Comparison of ENCODE assay signal across 23 cellular contexts in genomic region chr6:35905841-35906498, GRCh38. TPM values are rescaled to one million over a fixed set of nuclear protein-coding genes. Genes with fewer than 3 reads are reported as not detected.
DNase-seq lines count a peak whose midpoint lies in the region; ATAC-seq, FAIRE-seq and TF ChIP-seq lines count a peak whose summit lies in the region.
"Had no signal": no experiment of that assay in that cellular context is flagged by ENCODE, and none has a peak within 500 bp of the region (broad histone marks: within the 10 kb centered on the region; RNA-seq: fewer than 3 reads in every experiment).

No MANE protein-coding gene starts in this region.

- no peak for TF ChIP-seq RAD21 in K562 (CRISPR knock-in tag; conservative IDR thresholded peaks at IDR 0.05 in 1 of 2, IDR thresholded peaks at IDR 0.05 in 1 of 2)

- TF ChIP-seq POLR2A in K562 (conservative IDR thresholded peaks at IDR 0.05): no peak

- H4K20me1 ChIP-seq in K562 (replicated peaks; ENCODE audit: control insufficient read depth, insufficient read depth, low read length): no peaks in the 10 kb centered on the region

- POLR2A ChIA-PET in K562 (lab: Yijun Ruan, JAX): interaction anchor here (0.6 to 1.6 kb wide), 6 partner anchors 11 to 928 kb away, joined by 3 to 9 read pairs (median 4); no protein-coding TSS in a partner anchor

- peaks cover 18% of the 10 kb centered on the region for H3K9me3 ChIP-seq in K562 (replicated peaks; ENCODE audit: control insufficient read depth, insufficient read depth, low read depth, low read length)
- H3K9me3 ChIP-seq in right atrium auricular region: peaks cover 0 to 3% of the 10 kb centered on the region in 2 donors

- H3K4me1 ChIP-seq in K562 (replicated peaks in 1 of 2; ENCODE audit: control insufficient read depth in 2 of 2, insufficient read depth in 2 of 2, low read length in 2 of 2): no peaks in the 10 kb centered on the region; a peak in 2 of 5 replicates
- H3K4me1 ChIP-seq in right atrium auricular region: no peaks in the 10 kb centered on the region
- H3K4me1 ChIP-seq: A549 had no signal

- H3K4me1 Mint-ChIP-seq in nephron progenitor cell: no peaks in the 10 kb centered on the region

- no peak for TF ChIP-seq CTCF in D721Med (IDR thresholded peaks at IDR 0.05; ENCODE audit: insufficient read depth, missing control alignments)
- no peak for TF ChIP-seq CTCF in K562 (IDR thresholded peaks at IDR 0.05 in 2 of 3, conservative IDR thresholded peaks at IDR 0.05 in 1 of 3; ENCODE audit: insufficient read depth in 2 of 3, low read depth in 1 of 3, low read length in 3 of 3)
- no peak for TF ChIP-seq CTCF in nephron progenitor cell (IDR thresholded peaks at IDR 0.05)
- TF ChIP-seq CTCF in right atrium auricular region (IDR thresholded peaks at IDR 0.05): no peak

- peaks cover 99% of the 10 kb centered on the region for H3K79me2 ChIP-seq in K562 (ENCODE audit: control insufficient read depth, insufficient read depth, low read length)

- peaks cover 79% of the 10 kb centered on the region for H3K36me3 Mint-ChIP-seq in nephron progenitor cell (ENCODE audit: low read depth)

- H3K27me3 Mint-ChIP-seq in nephron progenitor cell (ENCODE audit: low read depth, poor library complexity): peaks cover 3% of the 10 kb centered on the region

- H3K4me3 Mint-ChIP-seq in nephron progenitor cell: no peak overlapping the region

- H3K4me2 ChIP-seq in K562 (ENCODE audit: insufficient read depth, low read length): no peak overlapping the region
- H3K4me2 ChIP-seq: A549 had no signal

- peak; percentile 25 for ATAC-seq in K562
- no peak for ATAC-seq in GM21576 (IDR thresholded peaks at IDR 0.05; ENCODE audit: unreplicated experiment)
- ATAC-seq: A549, HCT116, Panc1 had no signal

- DNase-seq in D721Med (ENCODE audit: insufficient read length, low spot score): no peak
- DNase-seq in NCI-H82 (lab: John Stamatoyannopoulos, UW): peak; percentile 81
- no peak for DNase-seq in K562 (ENCODE audit: extremely low read depth in 1 of 4, low spot score in 3 of 4)
- no peak for DNase-seq in nephron progenitor cell
- DNase-seq in right atrium auricular region (ENCODE audit: low spot score): no peak
- no peak for DNase-seq in AG20443 (ENCODE audit: low spot score)
- DNase-seq in D341Med (ENCODE audit: low spot score): no peak
- DNase-seq: DMS79 treated with DMSO at 0.1 percent for 48 hours, GDM1, GM23248, KBM-7, NCI-H1092 treated with DMSO at 0.1 percent for 48 hours, NCI-H1694, NCI-H2107, NCI-H345, NCI-H774, SHP77 treated with DMSO at 0.1 percent for 48 hours had no signal

- H3K4me3 ChIP-seq in K562 (no peak overlapping the region), right atrium auricular region (no peak overlapping the region)
- H3K4me3 ChIP-seq: A549, GM23248 had no signal

- FAIRE-seq in D721Med (lab: Jason Lieb, UNC) (peak; percentile 82), K562 (lab: Jason Lieb, UNC) (no peak)
- FAIRE-seq: A549, GM19239 had no signal

- H3K27ac ChIP-seq in K562 (ENCODE audit: extremely low read depth, low read depth, low read length) (no peak overlapping the region), right atrium auricular region (no peak overlapping the region)
- H3K27ac ChIP-seq: A549, GM23248, HL-60 had no signal

- H2AFZ ChIP-seq in K562 (ENCODE audit: low read depth, low read length): no peak overlapping the region
- H2AFZ ChIP-seq: GM23248 had no signal

- H3K27me3 ChIP-seq in K562 (ENCODE audit: control insufficient read depth in 2 of 2, insufficient read depth in 2 of 2, low read length in 2 of 2): no peaks in the 10 kb centered on the region
- H3K27me3 ChIP-seq in right atrium auricular region: no peaks in the 10 kb centered on the region

- 69% methylated on average over 8 of the region's 8 CpGs for WGBS in K562 (ENCODE audit: insufficient coverage, low coverage, missing lambda C conversion rate)

- in situ Hi-C loops in K562 (cut with MboI): no loop called here

- BruUV-seq in K562 (replicated peaks; lab: Mats Ljungman, UMichigan): no TSS peak

- H3K36me3 ChIP-seq in K562 (ENCODE audit: control insufficient read depth, insufficient read depth, low read length) (peaks cover 88% of the 10 kb centered on the region), right atrium auricular region (no peaks in the 10 kb centered on the region)

- CTCF ChIA-PET in K562 (lab: Yijun Ruan, JAX; ENCODE audit: low intra/inter-chr PET ratio): no interaction called here

- H3K9me1 ChIP-seq in K562 (ENCODE audit: control insufficient read depth, insufficient read depth, low read length): no peaks in the 10 kb centered on the region

- peaks cover 34% of the 10 kb centered on the region for H3K9me3 Mint-ChIP-seq in nephron progenitor cell

- TF ChIP-seq EP300 in K562 (IDR thresholded peaks at IDR 0.05; ENCODE audit: low read length): no peak

- intact Hi-C loops in K562 (cut with micrococcal nuclease): no loop called here

- no peak overlapping the region for H3K9ac ChIP-seq in K562 (ENCODE audit: insufficient read depth in 1 of 2, low read depth in 2 of 2, low read length in 2 of 2)
- H3K9ac ChIP-seq: GM23248 had no signal

- peak overlapping the region; percentile 68 for H3K27ac Mint-ChIP-seq in nephron progenitor cell

TF ChIP-seq in K562, 482 proteins besides CTCF, POLR2A, EP300 and RAD21 (continues in another document):
- TF ChIP-seq ZNF75A (CRISPR knock-in tag; IDR thresholded peaks at IDR 0.05): no peak
- TF ChIP-seq PRPF4 (IDR thresholded peaks at IDR 0.05; ENCODE audit: insufficient read depth, low read depth, low read length, poor library complexity, severe bottlenecking): no peak
- no peak for TF ChIP-seq CC2D1A (IDR thresholded peaks at IDR 0.05)
- no peak for TF ChIP-seq ZNF12 (CRISPR knock-in tag; IDR thresholded peaks at IDR 0.05)
- no peak for TF ChIP-seq BDP1 (IDR thresholded peaks at IDR 0.05; ENCODE audit: insufficient read depth, insufficient read length)
- no peak for TF ChIP-seq CREBBP (IDR thresholded peaks at IDR 0.05; ENCODE audit: low read depth, low read length)
- TF ChIP-seq PBX2 (CRISPR knock-in tag; IDR thresholded peaks at IDR 0.05; ENCODE audit: low read depth): no peak
- TF ChIP-seq PBX2 (tag; conservative IDR thresholded peaks at IDR 0.05; ENCODE audit: low read depth): no peak
- TF ChIP-seq ZNF212 (CRISPR knock-in tag; IDR thresholded peaks at IDR 0.05): no peak
- no peak for TF ChIP-seq ZFP30 (CRISPR knock-in tag; IDR thresholded peaks at IDR 0.05; ENCODE audit: borderline replicate concordance)
- no peak for TF ChIP-seq ZNF280A (IDR thresholded peaks at IDR 0.05; ENCODE audit: low read depth, partially characterized antibody)
- TF ChIP-seq SMARCC2 (IDR thresholded peaks at IDR 0.05; ENCODE audit: low read depth): no peak
- TF ChIP-seq SRF (CRISPR knock-in tag; IDR thresholded peaks at IDR 0.05): no peak
- TF ChIP-seq FOXJ3 (CRISPR knock-in tag; IDR thresholded peaks at IDR 0.05): no peak

RNA-seq across cellular contexts. Expression of gene SRPK1, which starts 14.9 kb away (rescaled TPM):
- 323 and 660 TPM in 2 replicates for total RNA-seq in K562 (2011; cell fraction: chromatin; rRNA removed; ENCODE audit: low replicate concordance)
- 230 and 256 TPM in 2 replicates for total RNA-seq in K562 (2011; cell fraction: nucleolus; rRNA removed)
- 346 and 443 TPM in 2 replicates for total RNA-seq in K562 (2011; cell fraction: nucleoplasm; rRNA removed)
- total RNA-seq in K562 (2014; rRNA removed) (150 and 159 TPM in 2 replicates), K562 (2014; rRNA removed; fragmentation: Illumina TruSeq; extraction: Trizol) (185 and 195 TPM in 2 replicates), K562 (2015; rRNA removed; fragmentation: Illumina TruSeq; extraction: Trizol) (164 and 183 TPM in 2 replicates), K562 (2021) (155 and 160 TPM in 2 replicates), right atrium auricular region (10 to 100 TPM; 19.7 to 24.2 TPM)
- polyA plus RNA-seq in K562 (2011; rRNA removed) (95.8 and 140 TPM in 2 replicates), K562 (2014; fragmentation: Illumina TruSeq; extraction: Trizol) (134 and 167 TPM in 2 replicates), K562 (2014; fragmentation: Nextera tagmentation; extraction: Ambion mirVana) (100 to 1,000 TPM in 1 of 2 experiments, 10 to 100 TPM in 1; 99.6 to 164 TPM), K562 (2014; rRNA removed) (116 and 135 TPM in 2 replicates)
- polyA plus RNA-seq in K562 (2011; cell fraction: cytosol; rRNA removed): 30.0 and 51.6 TPM in 2 replicates
- 78.7 and 90.6 TPM in 2 replicates for polyA plus RNA-seq in K562 (2011; cell fraction: nucleus; rRNA removed)
- 49.0 and 82.7 TPM in 2 replicates for polyA plus RNA-seq in K562 (2012)
- polyA minus RNA-seq in K562 (2011; rRNA and poly(A)+ RNA removed): 308 and 311 TPM in 2 replicates
- polyA minus RNA-seq in K562 (2011; cell fraction: cytosol; rRNA and poly(A)+ RNA removed): 93.0 and 108 TPM in 2 replicates
- 135 and 201 TPM in 2 replicates for polyA minus RNA-seq in K562 (2011; cell fraction: nucleus; rRNA and poly(A)+ RNA removed)

Comparison
In these comparisons a context has a peak if more than half of its experiments do, and no peak if none do; other contexts are left out.
1. RNA of gene SRPK1, which starts 14.9 kb away (total RNA-seq): 150 to 660 TPM in K562; 19.7 to 24.2 TPM in right atrium auricular region; every median in the first group is over 4 times any median in the second.